ENCODE assay signal across 8 cellular contexts in the genomic region with DNA sequence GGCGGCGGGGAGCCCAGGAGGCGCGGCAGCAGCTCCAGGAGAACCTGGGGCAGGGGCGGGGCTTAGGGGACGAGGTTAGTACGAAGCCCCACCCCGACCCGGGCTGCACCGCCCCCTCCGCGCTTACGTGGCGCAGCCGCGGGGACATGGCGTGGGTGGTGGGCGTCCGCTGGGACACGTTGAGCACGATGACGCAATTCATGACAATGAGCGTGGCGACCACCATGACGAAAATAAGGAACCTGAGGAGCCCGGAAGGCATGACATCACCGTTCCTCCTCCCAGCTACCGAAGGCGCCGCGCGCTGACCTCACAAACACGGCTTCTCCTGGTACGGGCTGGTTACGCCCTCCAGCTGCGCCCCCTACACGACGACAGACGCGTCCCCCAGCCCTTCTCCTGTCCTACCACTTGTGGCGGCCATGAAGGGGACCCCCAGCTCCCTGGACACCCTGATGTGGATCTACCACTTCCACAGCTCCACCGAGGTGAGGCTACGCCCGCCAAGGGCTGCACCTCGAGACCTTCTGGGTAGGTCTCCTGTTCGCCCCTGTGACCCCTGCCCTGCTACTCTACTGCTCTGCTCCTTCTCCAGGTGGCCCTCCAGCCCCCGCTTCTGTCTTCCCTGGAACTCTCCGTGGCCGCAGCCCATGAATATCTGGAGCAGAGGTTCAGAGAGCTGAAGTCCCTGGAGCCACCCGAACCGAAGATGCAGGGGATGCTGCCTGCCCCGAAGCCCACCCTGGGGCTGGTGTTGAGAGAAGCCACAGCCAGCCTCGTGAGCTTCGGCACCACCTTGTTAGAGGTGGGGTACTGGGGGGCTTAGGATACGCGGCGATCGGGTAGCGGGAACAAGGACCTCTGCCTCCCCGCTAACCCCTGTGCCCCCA. TPM values are rescaled to one million over a fixed set of nuclear protein-coding genes. Genes with fewer than 3 reads are reported as not detected.
A peak's percentile ranks its signal among the peaks of the same experiment; 100 is the strongest.
DNase-seq lines count a peak whose midpoint lies in the region; ATAC-seq lines count a peak whose summit lies in the region.

C17orf107 (plus strand) TSS at position 196 of the 890 bp plus-strand sequence; CDS start at position 423, 227 bp downstream.

- peaks cover 21% of the 10 kb centered on the region for H3K36me3 ChIP-seq in HUES64 (ENCODE audit: insufficient read depth, low read length)
- H3K36me3 ChIP-seq in effector memory CD4-positive, alpha-beta T cell (ENCODE audit: control insufficient read depth, insufficient read depth, low read length), result peaks cover 21% of the 10 kb centered on the region
- H3K36me3 ChIP-seq in Karpas-422 (ENCODE audit: insufficient read depth, low read length), result no peaks in the 10 kb centered on the region; the same call in 1 of the 2 replicates

- H3K4me1 ChIP-seq in HUES64 (ENCODE audit: insufficient read depth, low read length) (no peaks in the 10 kb centered on the region), Karpas-422 (ENCODE audit: low read length) (peaks cover 8% of the 10 kb centered on the region)
- H3K4me1 ChIP-seq in effector memory CD4-positive, alpha-beta T cell (ENCODE audit: control insufficient read depth, insufficient read depth, low read length, poor library complexity, severe bottlenecking), result peaks cover 29% of the 10 kb centered on the region

- no peak for ATAC-seq in HG02840 (IDR thresholded peaks at IDR 0.05; ENCODE audit: low FRiP score, unreplicated experiment)

- DNase-seq in DMS53 treated with DMSO at 0.1 percent for 48 hours (lab: John Stamatoyannopoulos, UW; ENCODE audit: unreplicated experiment) (peak; percentile 13), mesenteric fat pad (ENCODE audit: low spot score) (peak; percentile 95), Karpas-422 (no peak)
- peak; percentile 99 for DNase-seq in activated CD8-positive, alpha-beta memory T cell treated with anti-CD3 and anti-CD28 coated beads for 24 hours
- DNase-seq in effector memory CD4-positive, alpha-beta T cell, result peak; percentile 90 to 95 (median 93)
- DNase-seq in stimulated activated CD8-positive, alpha-beta memory T cell treated with anti-CD3 and anti-CD28 coated beads, Interleukin-15, amount 100 ng/mL, for 1 hour (ENCODE audit: low read depth), result peak; percentile 81

- H3K9me3 ChIP-seq in HUES64 (ENCODE audit: insufficient read depth, low read depth, low read length) (no peaks in the 10 kb centered on the region), Karpas-422 (ENCODE audit: low read length) (no peaks in the 10 kb centered on the region)
- no peaks in the 10 kb centered on the region for H3K9me3 ChIP-seq in effector memory CD4-positive, alpha-beta T cell (ENCODE audit: control insufficient read depth, low read length)

- H3K27ac ChIP-seq in HUES64 (ENCODE audit: low read depth, low read length) (0 out of 2 replicates have a peak within 1 kb of the TSS, but pooled peaks have one; percentile 10), Karpas-422 (ENCODE audit: low read length) (no peak within 1 kb of the TSS)
- peak within 1 kb of the TSS; percentile 50 for H3K27ac ChIP-seq in effector memory CD4-positive, alpha-beta T cell (ENCODE audit: insufficient read depth, low read length, poor library complexity, severe bottlenecking)

- H2AFZ ChIP-seq in Karpas-422 (ENCODE audit: low read length), result no peak within 1 kb of the TSS

- H4K20me1 ChIP-seq in Karpas-422 (ENCODE audit: insufficient read depth, low read depth, low read length), result 0 out of 2 replicates have a peak, but pooled peaks cover 5% of the 10 kb centered on the region

- H3K4me2 ChIP-seq in Karpas-422 (ENCODE audit: low read depth, low read length, poor library complexity, severe bottlenecking), result no peak within 1 kb of the TSS

- H3K27me3 ChIP-seq in HUES64 (ENCODE audit: insufficient read depth, low read length), result no peaks in the 10 kb centered on the region
- H3K27me3 ChIP-seq in effector memory CD4-positive, alpha-beta T cell (replicated peaks; ENCODE audit: control insufficient read depth, insufficient read depth, low read length, poor library complexity, severe bottlenecking), result no peaks in the 10 kb centered on the region
- H3K27me3 ChIP-seq in Karpas-422 (ENCODE audit: low read length), result no peaks in the 10 kb centered on the region

- no peaks in the 10 kb centered on the region for H3K79me2 ChIP-seq in Karpas-422 (ENCODE audit: low read length)

- H3K9ac ChIP-seq in HUES64 (ENCODE audit: low read depth, low read length) (peak within 1 kb of the TSS; percentile 43), Karpas-422 (ENCODE audit: low read length) (no peak within 1 kb of the TSS)

- WGBS in HUES64, result 93% methylated on average over 60 of the region's 60 CpGs

- no peaks in the 10 kb centered on the region for H3K9me2 ChIP-seq in Karpas-422 (replicated peaks; ENCODE audit: insufficient read depth, low read length)

- peak within 1 kb of the TSS; percentile 58 for H3K4me3 ChIP-seq in HUES64 (ENCODE audit: low read length)
- peak within 1 kb of the TSS; percentile 51 for H3K4me3 ChIP-seq in effector memory CD4-positive, alpha-beta T cell (ENCODE audit: insufficient read depth, low read depth, low read length, poor library complexity, severe bottlenecking)
- H3K4me3 ChIP-seq in Karpas-422 (ENCODE audit: low read length), result no peak within 1 kb of the TSS

RNA-seq across cellular contexts. Expression of gene C17orf107, which starts in this region (rescaled TPM):
- polyA plus RNA-seq in HUES64 (2013, experiment 1 of 2), result 0.65 TPM
- polyA plus RNA-seq in HUES64 (2013, experiment 2 of 2), result 0.76 TPM
- 3.0 TPM for total RNA-seq in mesenteric fat pad
- total RNA-seq in Karpas-422 (2014; rRNA removed; shearing (Covaris generic); ENCODE audit: low replicate concordance), result 0.26 and 0.43 TPM in 2 replicates
